In genomic region chr16:50303605-50304466, GRCh38 we compare ENCODE assay signal across 12 cellular contexts. TPM values are rescaled to one million over a fixed set of nuclear protein-coding genes. Genes with fewer than 3 reads are reported as not detected.
A peak's percentile ranks its signal among the peaks of the same experiment; 100 is the strongest.
DNase-seq lines count a peak whose midpoint lies in the region; ATAC-seq, FAIRE-seq and TF ChIP-seq lines count a peak whose summit lies in the region.
"Had no signal": no experiment of that assay in that cellular context is flagged by ENCODE, and none has a peak within 500 bp of the region (broad histone marks: within the 10 kb centered on the region; RNA-seq: fewer than 3 reads in every experiment).

No MANE protein-coding gene starts in this region.

- TF ChIP-seq CTCF in heart left ventricle (IDR thresholded peaks at IDR 0.05), result no peak
- no peak for TF ChIP-seq CTCF in astrocyte (IDR thresholded peaks at IDR 0.05; ENCODE audit: insufficient read depth, low read depth, low read length)
- no peak for TF ChIP-seq CTCF in lower lobe of right lung (IDR thresholded peaks at IDR 0.05)

- no peaks in the 10 kb centered on the region for H3K9me3 ChIP-seq in heart left ventricle
- H3K9me3 ChIP-seq in astrocyte (ENCODE audit: insufficient read depth, low read depth, low read length), result no peaks in the 10 kb centered on the region
- no peaks in the 10 kb centered on the region for H3K9me3 ChIP-seq in lower lobe of right lung
- no peaks in the 10 kb centered on the region for H3K9me3 ChIP-seq in GM23248 (ENCODE audit: low read depth)

- intact Hi-C loops in heart left ventricle (cut with DNase I) (no loop called here), left ventricle myocardium superior (cut with micrococcal nuclease) (no loop called here), lower lobe of right lung (cut with DNase I) (no loop called here)

- H3K27ac Mint-ChIP-seq in astrocyte (ENCODE audit: unreplicated experiment), result no peak overlapping the region

- H3K27me3 ChIP-seq in heart left ventricle (no peaks in the 10 kb centered on the region), astrocyte (ENCODE audit: insufficient read depth, low read length) (no peaks in the 10 kb centered on the region), lower lobe of right lung (ENCODE audit: low read depth) (no peaks in the 10 kb centered on the region), GM23248 (replicated peaks; ENCODE audit: insufficient read depth) (no peaks in the 10 kb centered on the region)

- no peaks in the 10 kb centered on the region for H3K4me1 ChIP-seq in heart left ventricle
- H3K4me1 ChIP-seq in astrocyte (ENCODE audit: insufficient read depth, low read length), result peaks cover 20% of the 10 kb centered on the region
- peaks cover 19% of the 10 kb centered on the region for H3K4me1 ChIP-seq in lower lobe of right lung
- peaks cover 21% of the 10 kb centered on the region for H3K4me1 ChIP-seq in GM23248 (ENCODE audit: insufficient read depth)

- no peak overlapping the region for H3K4me3 Mint-ChIP-seq in astrocyte (ENCODE audit: unreplicated experiment)

- H4K20me1 ChIP-seq in astrocyte (ENCODE audit: insufficient read depth, low read length) (no peaks in the 10 kb centered on the region), GM23248 (ENCODE audit: insufficient read depth) (no peaks in the 10 kb centered on the region)

- peaks cover 4% of the 10 kb centered on the region; the same call in 1 of the 2 replicates for H3F3A ChIP-seq in GM23248 (ENCODE audit: insufficient read depth)

- H3K27ac ChIP-seq in heart left ventricle, result no peak overlapping the region
- peak overlapping the region; percentile 18 for H3K27ac ChIP-seq in astrocyte (ENCODE audit: low read depth, low read length)
- H3K27ac ChIP-seq in lower lobe of right lung, result peak overlapping the region; percentile 66
- no peak overlapping the region for H3K27ac ChIP-seq in GM23248

- H3K36me3 ChIP-seq in heart left ventricle, result peaks cover 0 to 86% (median 0%) of the 10 kb centered on the region in 9 donors
- H3K36me3 ChIP-seq in astrocyte (ENCODE audit: insufficient read depth, low read length), result no peaks in the 10 kb centered on the region
- H3K36me3 ChIP-seq in lower lobe of right lung, result peaks cover 81% of the 10 kb centered on the region
- no peaks in the 10 kb centered on the region; the same call in 1 of the 2 replicates for H3K36me3 ChIP-seq in GM23248 (ENCODE audit: low read depth)

- H3K9ac ChIP-seq in astrocyte (ENCODE audit: low read length) (peak overlapping the region; percentile 16), GM23248 (no peak overlapping the region)

- FAIRE-seq in astrocyte (lab: Jason Lieb, UNC), result no peak
- FAIRE-seq: frontal cortex, GM19239 had no signal

- WGBS in heart left ventricle, 4 donors, result 83 to 89% (median 86%) methylated on average over 22 to 33 of the region's 33 CpGs
- 91 to 93% methylated on average over 19 to 33 of the region's 33 CpGs for WGBS in GM23248 (ENCODE audit: low coverage in 1 of 2, low lambda C conversion rate in 2 of 2, missing lambda C conversion rate in 2 of 2), 2 experiments

- H2AFZ ChIP-seq in astrocyte (ENCODE audit: low read depth, low read length) (no peak overlapping the region), GM23248 (no peak overlapping the region)

- DNase-seq in heart left ventricle, result peak in 4 of 5 donors; percentile 2 to 56 (median 10)
- no peak for DNase-seq in left ventricle myocardium superior
- peak; percentile 82 for DNase-seq in astrocyte (ENCODE audit: low read depth)
- peak; percentile 68 for DNase-seq in lower lobe of right lung
- DNase-seq in GM23248, result no peak
- DNase-seq: NCI-H1417; NK-92 treated with Interleukin-12 subunit alpha and Interleukin-12 subunit beta, amount 100 ng/mL, for 24 hours had no signal

- no peak for TF ChIP-seq POLR2A in heart left ventricle (IDR thresholded peaks at IDR 0.05)

- no peaks in the 10 kb centered on the region for H3K9me3 Mint-ChIP-seq in astrocyte (ENCODE audit: unreplicated experiment)

- H3K4me3 ChIP-seq in heart left ventricle (no peak overlapping the region), astrocyte (ENCODE audit: insufficient read depth, low read depth, low read length) (no peak overlapping the region), lower lobe of right lung (no peak overlapping the region), GM23248 (no peak overlapping the region)

- H3K27me3 Mint-ChIP-seq in astrocyte (ENCODE audit: low read depth, unreplicated experiment), result no peaks in the 10 kb centered on the region

- peak overlapping the region; percentile 4 for H3K4me2 ChIP-seq in astrocyte (ENCODE audit: low read length)
- H3K4me2 ChIP-seq in GM23248 (ENCODE audit: unreplicated experiment), result no peak overlapping the region

- no peaks in the 10 kb centered on the region for H3K9me2 ChIP-seq in GM23248 (ENCODE audit: insufficient read depth)

- no peaks in the 10 kb centered on the region for H3K79me2 ChIP-seq in astrocyte (ENCODE audit: insufficient read depth, low read length)
- no peaks in the 10 kb centered on the region for H3K79me2 ChIP-seq in GM23248 (ENCODE audit: insufficient read depth)

- H3K4me1 Mint-ChIP-seq in astrocyte (ENCODE audit: low read depth, unreplicated experiment), result peaks cover 24% of the 10 kb centered on the region

- ATAC-seq in heart left ventricle (no peak), left ventricle myocardium superior (no peak), lower lobe of right lung (peak; percentile 62 to 71), GM21447 (IDR thresholded peaks at IDR 0.05; ENCODE audit: unreplicated experiment) (no peak), HG02610 (IDR thresholded peaks at IDR 0.05; ENCODE audit: unreplicated experiment) (no peak), GM19467 (IDR thresholded peaks at IDR 0.05; ENCODE audit: unreplicated experiment) (no peak)

- in situ Hi-C loops in GM23248 (cut with MboI), result no loop called here

- peaks cover 3% of the 10 kb centered on the region for H3K36me3 Mint-ChIP-seq in astrocyte (ENCODE audit: low read depth, unreplicated experiment)

RNA-seq across cellular contexts. Expression of gene ADCY7, which starts 37.5 kb away (rescaled TPM):
- total RNA-seq in heart left ventricle, result 10 to 100 TPM in 3 of 9 donors, 1 to 10 TPM in 6; 3.2 to 46.7 (median 9.0) TPM
- polyA plus RNA-seq in heart left ventricle, result 1 to 10 TPM; 3.8 to 5.3 TPM
- 8.3 TPM for total RNA-seq in left ventricle myocardium superior
- total RNA-seq in astrocyte, result 30.3 and 33.7 TPM in 2 replicates
- total RNA-seq in lower lobe of right lung, result 115 TPM
- 87.4 and 90.5 TPM in 2 replicates for total RNA-seq in GM23248 (2014; rRNA removed; shearing (Covaris generic))
- 31.9 and 32.7 TPM in 2 replicates for polyA plus RNA-seq in GM23248 (2016; fragmentation: Nextera tagmentation; extraction: Ambion mirVana)

Comparison
In these comparisons a context has a peak if more than half of its experiments do, and no peak if none do; other contexts are left out.
1. DNase-seq: peak in heart left ventricle (4 of 5), astrocyte (single experiment) and lower lobe of right lung (single experiment); none in left ventricle myocardium superior (single experiment) and GM23248 (single experiment).
2. ATAC-seq: peak in lower lobe of right lung (2 of 2); none in heart left ventricle (0 of 4), left ventricle myocardium superior (single experiment), GM21447 (single experiment), HG02610 (single experiment) and GM19467 (single experiment).
3. H3K27ac ChIP-seq: peak in astrocyte (single experiment) and lower lobe of right lung (single experiment); none in heart left ventricle (0 of 12) and GM23248 (single experiment).